In genomic region chr15:69755571-69756310, GRCh38 we compare ENCODE assay signal across 8 cellular contexts.
A peak's percentile ranks its signal among the peaks of the same experiment; 100 is the strongest.
DNase-seq lines count a peak whose midpoint lies in the region; ATAC-seq and TF ChIP-seq lines count a peak whose summit lies in the region.

No MANE protein-coding gene starts in this region.

- H3K27ac ChIP-seq in SJCRH30 = no peak overlapping the region
- no peak overlapping the region for H3K27ac ChIP-seq in upper lobe of right lung
- no peak overlapping the region for H3K27ac ChIP-seq in tibial artery

- H3K4me3 Mint-ChIP-seq in activated naive CD4-positive, alpha-beta T cell treated with anti-CD3 and anti-CD28 coated beads, Interleukin-2, amount 10 ng/mL, durations not matched to agents 7 days and 5 days = peak overlapping the region; percentile 37

- peak overlapping the region; percentile 82 for H3K27ac Mint-ChIP-seq in activated naive CD4-positive, alpha-beta T cell treated with anti-CD3 and anti-CD28 coated beads, Interleukin-2, amount 10 ng/mL, durations not matched to agents 7 days and 5 days

- H3K4me3 ChIP-seq in SJCRH30 (no peak overlapping the region), upper lobe of right lung (no peak overlapping the region), tibial artery (no peak overlapping the region)

- H3K36me3 ChIP-seq in SJCRH30 (no peaks in the 10 kb centered on the region), upper lobe of right lung (no peaks in the 10 kb centered on the region), tibial artery (no peaks in the 10 kb centered on the region)

- peaks cover 34% of the 10 kb centered on the region for H3K27me3 Mint-ChIP-seq in activated naive CD4-positive, alpha-beta T cell treated with anti-CD3 and anti-CD28 coated beads, Interleukin-2, amount 10 ng/mL, durations not matched to agents 7 days and 5 days

- peaks cover 36% of the 10 kb centered on the region for H3K9me3 Mint-ChIP-seq in activated naive CD4-positive, alpha-beta T cell treated with anti-CD3 and anti-CD28 coated beads, Interleukin-2, amount 10 ng/mL, durations not matched to agents 7 days and 5 days

- no peak for TF ChIP-seq CTCF in upper lobe of right lung (IDR thresholded peaks at IDR 0.05)
- no peak for TF ChIP-seq CTCF in tibial artery (IDR thresholded peaks at IDR 0.05)

- H3K4me1 Mint-ChIP-seq in activated naive CD4-positive, alpha-beta T cell treated with anti-CD3 and anti-CD28 coated beads, Interleukin-2, amount 10 ng/mL, durations not matched to agents 7 days and 5 days = peaks cover 91% of the 10 kb centered on the region

- H3K4me1 ChIP-seq in SJCRH30 = peaks cover 18% of the 10 kb centered on the region
- peaks cover 38% of the 10 kb centered on the region for H3K4me1 ChIP-seq in upper lobe of right lung
- H3K4me1 ChIP-seq in tibial artery = peaks cover 0 to 7% (median 3%) of the 10 kb centered on the region in 4 donors

- H3K9me3 ChIP-seq in SJCRH30 (replicated peaks) = peaks cover 3% of the 10 kb centered on the region; the same call in 1 of the 2 replicates
- no peaks in the 10 kb centered on the region for H3K9me3 ChIP-seq in upper lobe of right lung
- peaks cover 0 to 11% (median 0%) of the 10 kb centered on the region in 3 donors for H3K9me3 ChIP-seq in tibial artery

- H3K27me3 ChIP-seq in SJCRH30 = no peaks in the 10 kb centered on the region
- H3K27me3 ChIP-seq in upper lobe of right lung = no peaks in the 10 kb centered on the region
- no peaks in the 10 kb centered on the region for H3K27me3 ChIP-seq in tibial artery

- DNase-seq in SJCRH30 (peak; percentile 35 to 70), upper lobe of right lung (no peak), NCI-H2196 treated with DMSO at 0.1 percent for 48 hours (lab: John Stamatoyannopoulos, UW; ENCODE audit: unreplicated experiment) (no peak), tibial artery (no peak)
- DNase-seq in activated naive CD4-positive, alpha-beta T cell treated with anti-CD3 and anti-CD28 coated beads, Interleukin-2, amount 10 ng/mL, durations not matched to agents 7 days and 5 days = peak; percentile 90
- DNase-seq in stimulated activated CD4-positive, alpha-beta T cell treated with anti-CD3 and anti-CD28 coated beads, Interleukin-1b, Interleukin-23, amount 100 ng/mL, for 4 hours (ENCODE audit: low read depth in 2 of 2) = peak; percentile 57 to 73

- peak; percentile 82 for ATAC-seq in GM18909 (IDR thresholded peaks at IDR 0.05; ENCODE audit: poor library complexity, unreplicated experiment)
- peak; percentile 89 for ATAC-seq in HG02973 (IDR thresholded peaks at IDR 0.05; ENCODE audit: unreplicated experiment)
- no peak for ATAC-seq in upper lobe of right lung

- CTCF ChIA-PET in activated naive CD4-positive, alpha-beta T cell treated with anti-CD3 and anti-CD28 coated beads, Interleukin-2, amount 10 ng/mL, durations not matched to agents 7 days and 5 days (lab: Charles Lee) = interaction anchor here (0.7 to 2.2 kb wide), 5 partner anchors 10 to 733 kb away, joined by 3 to 9 read pairs (median 4); no protein-coding TSS in a partner anchor

- intact Hi-C loops in upper lobe of right lung (cut with DNase I) = no loop called here
- intact Hi-C loops in tibial artery (cut with DNase I; ENCODE audit: low total_unique reads) = no loop called here

- peaks cover 42% of the 10 kb centered on the region for H3K36me3 Mint-ChIP-seq in activated naive CD4-positive, alpha-beta T cell treated with anti-CD3 and anti-CD28 coated beads, Interleukin-2, amount 10 ng/mL, durations not matched to agents 7 days and 5 days

Comparison
In these comparisons a context has a peak if more than half of its experiments do, and no peak if none do; other contexts are left out.
1. DNase-seq: peak in SJCRH30 (2 of 2), activated naive CD4-positive, alpha-beta T cell treated with anti-CD3 and anti-CD28 coated beads, Interleukin-2, amount 10 ng/mL, durations not matched to agents 7 days and 5 days (single experiment) and stimulated activated CD4-positive, alpha-beta T cell treated with anti-CD3 and anti-CD28 coated beads, Interleukin-1b, Interleukin-23, amount 100 ng/mL, for 4 hours (2 of 2); none in upper lobe of right lung (single experiment), NCI-H2196 treated with DMSO at 0.1 percent for 48 hours (single experiment) and tibial artery (0 of 2).